ENCODE assay signal across 33 cellular contexts in the genomic region with DNA sequence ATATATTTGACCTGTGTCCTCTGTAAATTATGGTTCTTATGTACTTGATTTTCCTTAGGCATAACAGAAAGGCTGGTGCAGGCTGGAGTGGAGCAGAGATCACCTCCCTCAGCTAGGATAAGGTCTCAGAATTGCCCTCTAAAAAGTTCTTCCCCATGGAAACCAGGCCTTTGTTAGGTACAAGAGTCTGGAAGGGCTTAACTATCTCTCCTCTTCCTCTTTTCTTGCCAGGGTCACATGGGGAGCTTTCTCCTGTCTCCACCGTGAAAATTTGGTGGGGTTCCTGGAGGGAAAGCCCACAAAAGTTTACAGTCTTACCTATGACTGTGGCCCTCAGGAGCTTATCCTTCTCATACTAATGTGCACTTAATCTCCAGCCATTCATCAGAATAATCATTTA.
"Had no signal": no experiment of that assay in that cellular context is flagged by ENCODE, and none has a peak within 500 bp of the region (broad histone marks: within the 10 kb centered on the region; RNA-seq: fewer than 3 reads in every experiment).

No MANE protein-coding gene starts in this region.

- H3K4me1 ChIP-seq: adrenal gland, ascending aorta, body of pancreas, breast epithelium had no signal

- H3K4me3 ChIP-seq: adrenal gland, ascending aorta, body of pancreas, breast epithelium, cardiac muscle cell had no signal

- H3K9me3 ChIP-seq: adrenal gland, body of pancreas, breast epithelium had no signal

- ATAC-seq: activated naive CD4-positive, alpha-beta T cell treated with anti-CD3 and anti-CD28 coated beads, Interleukin-2, amount 50 U/mL, for 72 hours; activated naive CD8-positive, alpha-beta T cell treated with anti-CD3 and anti-CD28 coated beads, Interleukin-2, amount 50 U/mL, for 24 hours; activated T-cell treated with anti-CD3 and anti-CD28 coated beads, Interleukin-2, amount 50 U/mL, for 4 hours; activated T-cell treated with anti-CD3 and anti-CD28 coated beads, Interleukin-2, amount 50 U/mL, for 72 hours; activated T-helper 17 cell treated with anti-CD3 and anti-CD28 coated beads, Interleukin-2, amount 50 U/mL, for 72 hours; body of pancreas had no signal

- H3K27me3 ChIP-seq: ascending aorta, body of pancreas, brain microvascular endothelial cell, breast epithelium, cardiac muscle cell had no signal

- H3K27ac ChIP-seq: adrenal gland, ascending aorta, body of pancreas, brain microvascular endothelial cell, breast epithelium, cardiac muscle cell had no signal

- H3K36me3 ChIP-seq: adrenal gland, ascending aorta, brain microvascular endothelial cell, breast epithelium, cardiac muscle cell had no signal

- DNase-seq: activated effector memory CD4-positive, alpha-beta T cell treated with anti-CD3 and anti-CD28 coated beads, Interleukin-2, amount 50 U/mL, for 16 hours; activated effector memory CD4-positive, alpha-beta T cell treated with Interleukin-2 at 50 U/mL for 16 hours; activated gamma-delta T cell; activated gamma-delta T cell treated with Interleukin-2 at 50 U/mL for 16 hours; activated naive CD4-positive, alpha-beta T cell; activated naive CD4-positive, alpha-beta T cell treated with anti-CD3 and anti-CD28 coated beads for 36 hours; activated naive CD4-positive, alpha-beta T cell treated with anti-CD3 and anti-CD28 coated beads, Interleukin-2, amount 10 ng/mL, durations not matched to agents 7 days and 5 days; activated naive CD4-positive, alpha-beta T cell treated with anti-CD3 and anti-CD28 coated beads, Interleukin-2, amount 50 U/mL, for 16 hours; activated naive CD4-positive, alpha-beta T cell treated with Interleukin-2 at 50 U/mL for 16 hours; activated naive CD8-positive, alpha-beta T cell treated with anti-CD3 and anti-CD28 coated beads for 36 hours; activated naive CD8-positive, alpha-beta T cell treated with anti-CD3 and anti-CD28 coated beads, Interleukin-2, amount 10 ng/mL, durations not matched to agents 7 days and 5 days; activated naive CD8-positive, alpha-beta T cell treated with anti-CD3 and anti-CD28 coated beads, Interleukin-2, amount 50 U/mL, for 24 hours; activated T-cell treated with anti-CD3 and anti-CD28 coated beads, Interleukin-2, amount 50 U/mL, for 4 hours; activated T-cell treated with anti-CD3 and anti-CD28 coated beads, Interleukin-2, amount 50 U/mL, for 48 hours; activated T-cell treated with anti-CD3 and anti-CD28 coated beads, Interleukin-2, amount 50 U/mL, for 72 hours; adrenal gland; amniotic stem cell; amygdala; anterior cingulate cortex; aorta; body of pancreas; brain microvascular endothelial cell; caudate nucleus; central memory CD4-positive, alpha-beta T cell; cerebellar nuclear complex had no signal

- FAIRE-seq: astrocyte, bronchial epithelial cell, colon had no signal
